8 cellular contexts compared by ENCODE assay signal in genomic region chr19:52897149-52897935, GRCh38.
A peak's percentile ranks its signal among the peaks of the same experiment; 100 is the strongest.
DNase-seq lines count a peak whose midpoint lies in the region; ATAC-seq and TF ChIP-seq lines count a peak whose summit lies in the region.

ZNF320 (minus strand) TSS chr19:52897635; CDS start chr19:52890255, 7,380 bp downstream.

- ATAC-seq in GM21367 (IDR thresholded peaks at IDR 0.05; ENCODE audit: unreplicated experiment) = peak; percentile 94

- TF ChIP-seq CTCF in RWPE1 (conservative IDR thresholded peaks at IDR 0.05; ENCODE audit: low read depth) = no peak

- CTCF ChIA-PET in RWPE1 (lab: Yijun Ruan, JAX) = no interaction called here

- POLR2A ChIA-PET in RWPE1 (lab: Yijun Ruan, JAX; ENCODE audit: low non-redundant PET) = no interaction called here

- DNase-seq in COR-L47 (lab: John Stamatoyannopoulos, UW) (peak; percentile 87), HUDEP-2 (lab: John Stamatoyannopoulos, UW; ENCODE audit: unreplicated experiment in 76 of 76) (peak in 74 of 76 experiments; percentile 5 to 95 (median 85)), RWPE1 (ENCODE audit: low spot score) (peak; percentile 91), activated gamma-delta T cell treated with Interleukin-2 at 50 U/mL for 16 hours (peak; percentile 93), foreskin melanocyte (peak; percentile 86), non-pigmented ciliary epithelial cell (ENCODE audit: low read depth) (peak; percentile 65), superior temporal gyrus (ENCODE audit: extremely low spot score) (peak; percentile 94)

- H3K27ac ChIP-seq in RWPE1 = peak within 1 kb of the TSS; percentile 80

Comparison
In these comparisons a context has a peak if more than half of its experiments do, and no peak if none do; other contexts are left out.
1. Peak in every context shown above with its lines: DNase-seq, ATAC-seq and H3K27ac ChIP-seq.